16 cellular contexts compared by ENCODE assay signal in the genomic region with DNA sequence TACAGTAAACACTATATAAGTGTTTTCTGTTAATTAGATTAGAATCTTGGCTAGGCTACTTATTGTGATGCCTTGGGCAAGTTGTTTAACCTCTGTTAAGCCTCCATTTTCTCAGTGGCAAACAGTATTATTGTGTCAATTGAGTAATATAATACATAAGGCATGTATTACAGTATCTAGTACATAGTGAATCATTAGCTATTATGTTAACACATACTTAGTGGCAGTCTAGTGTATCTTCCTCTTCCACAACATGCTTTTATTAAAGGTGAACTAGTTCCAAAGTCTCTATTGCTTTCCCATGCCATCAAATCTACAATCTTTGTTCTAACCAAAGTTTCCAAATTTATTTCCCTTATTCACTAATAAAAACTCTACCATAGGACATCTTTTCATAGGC.
DNase-seq lines count a peak whose midpoint lies in the region; ATAC-seq, FAIRE-seq and TF ChIP-seq lines count a peak whose summit lies in the region.
"Had no signal": no experiment of that assay in that cellular context is flagged by ENCODE, and none has a peak within 500 bp of the region (broad histone marks: within the 10 kb centered on the region; RNA-seq: fewer than 3 reads in every experiment).

No MANE protein-coding gene starts in this region.

- H3K4me3 Mint-ChIP-seq in activated T-helper 1 cell treated with anti-CD3 and anti-CD28 coated beads, Interleukin-12 subunit alpha, Interleukin-12 subunit beta, Interleukin-2, Interleukin-4 antibody, amounts not matched to agents 30 ng/mL and 10 ng/mL and 1 ng/mL, durations not matched to agents 14 hours and 24 hours and 36 hours = no peak overlapping the region
- H3K4me3 Mint-ChIP-seq: B cell; CD8-positive, alpha-beta T cell; H9 had no signal

- H3K36me3 ChIP-seq in bronchial epithelial cell (ENCODE audit: control insufficient read depth, insufficient read depth, low read length) (no peaks in the 10 kb centered on the region), left lung (no peaks in the 10 kb centered on the region), small intestine (ENCODE audit: control insufficient read depth in 2 of 2, insufficient read depth in 2 of 2, low read length in 2 of 2) (no peaks in the 10 kb centered on the region), WERI-Rb-1 (no peaks in the 10 kb centered on the region)

- no peaks in the 10 kb centered on the region for H3K36me3 Mint-ChIP-seq in activated naive CD4-positive, alpha-beta T cell treated with anti-CD3 and anti-CD28 coated beads, Interleukin-2, amount 50 U/mL, for 72 hours
- no peaks in the 10 kb centered on the region for H3K36me3 Mint-ChIP-seq in activated T-helper 1 cell treated with anti-CD3 and anti-CD28 coated beads, Interleukin-12 subunit alpha, Interleukin-12 subunit beta, Interleukin-2, Interleukin-4 antibody, amounts not matched to agents 30 ng/mL and 10 ng/mL and 1 ng/mL, durations not matched to agents 14 hours and 24 hours and 36 hours (ENCODE audit: low read depth)
- H3K36me3 Mint-ChIP-seq: CD8-positive, alpha-beta T cell had no signal

- ATAC-seq in left lung = peak; percentile 51
- no peak for ATAC-seq in activated naive CD4-positive, alpha-beta T cell treated with anti-CD3 and anti-CD28 coated beads, Interleukin-2, amount 50 U/mL, for 72 hours
- ATAC-seq: CD8-positive, alpha-beta T cell; Right ventricle myocardium inferior had no signal

- FAIRE-seq in bronchial epithelial cell (lab: Jason Lieb, UNC) (no peak), small intestine (lab: Jason Lieb, UNC) (no peak)

- no peaks in the 10 kb centered on the region for H3K4me1 Mint-ChIP-seq in activated T-helper 1 cell treated with anti-CD3 and anti-CD28 coated beads, Interleukin-12 subunit alpha, Interleukin-12 subunit beta, Interleukin-2, Interleukin-4 antibody, amounts not matched to agents 30 ng/mL and 10 ng/mL and 1 ng/mL, durations not matched to agents 14 hours and 24 hours and 36 hours (ENCODE audit: low read depth)
- H3K4me1 Mint-ChIP-seq: B cell, H9 had no signal

- no peaks in the 10 kb centered on the region for H3K27me3 Mint-ChIP-seq in activated T-helper 1 cell treated with anti-CD3 and anti-CD28 coated beads, Interleukin-12 subunit alpha, Interleukin-12 subunit beta, Interleukin-2, Interleukin-4 antibody, amounts not matched to agents 30 ng/mL and 10 ng/mL and 1 ng/mL, durations not matched to agents 14 hours and 24 hours and 36 hours (ENCODE audit: insufficient read depth)
- H3K27me3 Mint-ChIP-seq: B cell had no signal

- H3K27me3 ChIP-seq in bronchial epithelial cell (ENCODE audit: control insufficient read depth, insufficient read depth, low read length) = no peaks in the 10 kb centered on the region
- no peaks in the 10 kb centered on the region for H3K27me3 ChIP-seq in left lung
- no peaks in the 10 kb centered on the region for H3K27me3 ChIP-seq in small intestine (ENCODE audit: control insufficient read depth in 2 of 2, insufficient read depth in 2 of 2, low read length in 2 of 2)
- H3K27me3 ChIP-seq in WERI-Rb-1 (ENCODE audit: insufficient read depth, low read depth, severe bottlenecking) = no peaks in the 10 kb centered on the region

- H3K27ac ChIP-seq in left lung = peak overlapping the region in 1 of 2 donors; percentile 70
- H3K27ac ChIP-seq in small intestine (ENCODE audit: low read depth in 1 of 2, low read length in 1 of 2) = no peak overlapping the region
- H3K27ac ChIP-seq in WERI-Rb-1 = no peak overlapping the region
- H3K27ac ChIP-seq: KMS-11 had no signal

- peak; percentile 18 for DNase-seq in HT-29 (ENCODE audit: low spot score)
- DNase-seq in bronchial epithelial cell (ENCODE audit: low read depth) = peak; percentile 82
- no peak for DNase-seq in left lung
- peak; percentile 9 for DNase-seq in small intestine
- DNase-seq in activated naive CD4-positive, alpha-beta T cell treated with anti-CD3 and anti-CD28 coated beads, Interleukin-2, amount 50 U/mL, for 72 hours (ENCODE audit: low spot score in 2 of 2) = no peak
- DNase-seq in activated T-helper 1 cell treated with anti-CD3 and anti-CD28 coated beads, Interleukin-12 subunit alpha, Interleukin-12 subunit beta, Interleukin-2, Interleukin-4 antibody, amounts not matched to agents 30 ng/mL and 10 ng/mL and 1 ng/mL, durations not matched to agents 14 hours and 24 hours and 36 hours (ENCODE audit: low spot score) = no peak
- DNase-seq in WERI-Rb-1 = no peak
- DNase-seq: CD8-positive, alpha-beta T cell; DMS 273 treated with DMSO at 0.1 percent for 48 hours; H9; NCI-H1092 treated with DMSO at 0.1 percent for 48 hours; NCI-H187; NCI-H446 had no signal

- intact Hi-C loops in left lung (cut with DNase I) = no loop called here
- intact Hi-C loops in activated T-helper 1 cell treated with anti-CD3 and anti-CD28 coated beads, Interleukin-12 subunit alpha, Interleukin-12 subunit beta, Interleukin-2, Interleukin-4 antibody, amounts not matched to agents 30 ng/mL and 10 ng/mL and 1 ng/mL, durations not matched to agents 14 hours and 24 hours and 36 hours (cut with micrococcal nuclease) = no loop called here

- H3K4me3 ChIP-seq in bronchial epithelial cell (ENCODE audit: low read depth, low read length) (no peak overlapping the region), left lung (no peak overlapping the region), small intestine (ENCODE audit: low read depth in 1 of 2, low read length in 2 of 2) (no peak overlapping the region), WERI-Rb-1 (ENCODE audit: low read depth, low read length) (no peak overlapping the region)

- H3K9me3 Mint-ChIP-seq in activated naive CD4-positive, alpha-beta T cell treated with anti-CD3 and anti-CD28 coated beads, Interleukin-2, amount 50 U/mL, for 72 hours = peaks cover 1 to 4% of the 10 kb centered on the region in 2 donors
- no peaks in the 10 kb centered on the region for H3K9me3 Mint-ChIP-seq in activated T-helper 1 cell treated with anti-CD3 and anti-CD28 coated beads, Interleukin-12 subunit alpha, Interleukin-12 subunit beta, Interleukin-2, Interleukin-4 antibody, amounts not matched to agents 30 ng/mL and 10 ng/mL and 1 ng/mL, durations not matched to agents 14 hours and 24 hours and 36 hours
- H3K9me3 Mint-ChIP-seq: H9 had no signal

- no peak for TF ChIP-seq CTCF in bronchial epithelial cell (IDR thresholded peaks at IDR 0.05; ENCODE audit: insufficient read depth, low read length, severe bottlenecking)
- no peak for TF ChIP-seq CTCF in left lung (IDR thresholded peaks at IDR 0.05)
- TF ChIP-seq CTCF in WERI-Rb-1 (IDR thresholded peaks at IDR 0.05; ENCODE audit: low read depth, low read length) = no peak

- no peaks in the 10 kb centered on the region for H3K4me1 ChIP-seq in left lung
- no peaks in the 10 kb centered on the region for H3K4me1 ChIP-seq in small intestine (ENCODE audit: control insufficient read depth in 2 of 2, insufficient read depth in 1 of 2, low read depth in 1 of 2, low read length in 1 of 2)

- no peak overlapping the region for H3K27ac Mint-ChIP-seq in activated naive CD4-positive, alpha-beta T cell treated with anti-CD3 and anti-CD28 coated beads, Interleukin-2, amount 50 U/mL, for 72 hours
- H3K27ac Mint-ChIP-seq in activated T-helper 1 cell treated with anti-CD3 and anti-CD28 coated beads, Interleukin-12 subunit alpha, Interleukin-12 subunit beta, Interleukin-2, Interleukin-4 antibody, amounts not matched to agents 30 ng/mL and 10 ng/mL and 1 ng/mL, durations not matched to agents 14 hours and 24 hours and 36 hours = no peak overlapping the region
- H3K27ac Mint-ChIP-seq: B cell; CD8-positive, alpha-beta T cell; H9 had no signal

- H3K9me3 ChIP-seq in left lung (no peaks in the 10 kb centered on the region), small intestine (ENCODE audit: control insufficient read depth, low read depth) (no peaks in the 10 kb centered on the region), WERI-Rb-1 (ENCODE audit: severe bottlenecking) (no peaks in the 10 kb centered on the region)

Comparison
In these comparisons a context has a peak if more than half of its experiments do, and no peak if none do; other contexts are left out.
1. DNase-seq: peak in HT-29 (single experiment), bronchial epithelial cell (single experiment) and small intestine (single experiment); none in left lung (0 of 2), activated naive CD4-positive, alpha-beta T cell treated with anti-CD3 and anti-CD28 coated beads, Interleukin-2, amount 50 U/mL, for 72 hours (0 of 2), activated T-helper 1 cell treated with anti-CD3 and anti-CD28 coated beads, Interleukin-12 subunit alpha, Interleukin-12 subunit beta, Interleukin-2, Interleukin-4 antibody, amounts not matched to agents 30 ng/mL and 10 ng/mL and 1 ng/mL, durations not matched to agents 14 hours and 24 hours and 36 hours (single experiment) and WERI-Rb-1 (single experiment).